In genomic region chr7:68911754-68912153, GRCh38 we compare ENCODE assay signal across 31 cellular contexts.
"Had no signal": no experiment of that assay in that cellular context is flagged by ENCODE, and none has a peak within 500 bp of the region (broad histone marks: within the 10 kb centered on the region; RNA-seq: fewer than 3 reads in every experiment).

No MANE protein-coding gene starts in this region.

- H3K36me3 ChIP-seq: brain microvascular endothelial cell, breast epithelium had no signal

- H3K27ac ChIP-seq: body of pancreas, brain microvascular endothelial cell, breast epithelium, VCaP had no signal

- H3K9me3 ChIP-seq: body of pancreas had no signal

- FAIRE-seq: astrocyte, TTC549 had no signal

- H3K4me3 ChIP-seq: body of pancreas, breast epithelium had no signal

- ATAC-seq: activated CD4-positive, alpha-beta T cell treated with anti-CD3 and anti-CD28 coated beads for 36 hours; activated CD4-positive, CD25-positive, alpha-beta regulatory T cell treated with anti-CD3 and anti-CD28 coated beads, Interleukin-2, amount 50 U/mL, for 24 hours; activated CD8-positive, alpha-beta memory T cell treated with anti-CD3 and anti-CD28 coated beads, Interleukin-2, amount 10 ng/mL, durations not matched to agents 7 days and 5 days; activated CD8-positive, alpha-beta T cell treated with anti-CD3 and anti-CD28 coated beads, Interleukin-2, amount 10 ng/mL, durations not matched to agents 7 days and 5 days; activated naive CD8-positive, alpha-beta T cell treated with anti-CD3 and anti-CD28 coated beads, Interleukin-2, amount 50 U/mL, for 24 hours; body of pancreas had no signal

- H3K27me3 ChIP-seq: body of pancreas, brain microvascular endothelial cell, breast epithelium had no signal

- H3K4me1 ChIP-seq: body of pancreas, breast epithelium had no signal

- DNase-seq: activated CD4-positive, alpha-beta memory T cell treated with anti-CD3 and anti-CD28 coated beads, Interleukin-2, amount 10 ng/mL, durations not matched to agents 7 days and 5 days; activated CD4-positive, alpha-beta T cell treated with anti-CD3 and anti-CD28 coated beads for 1 hour; activated CD4-positive, alpha-beta T cell treated with anti-CD3 and anti-CD28 coated beads for 36 hours; activated CD4-positive, alpha-beta T cell treated with anti-CD3 and anti-CD28 coated beads for 48 hours; activated CD4-positive, alpha-beta T cell treated with anti-CD3 and anti-CD28 coated beads, Interleukin-2, amount 10 ng/mL, durations not matched to agents 7 days and 5 days; activated CD4-positive, alpha-beta T cell treated with anti-CD3 and anti-CD28 coated beads, Interleukin-2, amount 50 U/mL, for 48 hours; activated CD4-positive, CD25-positive, alpha-beta regulatory T cell; activated CD8-positive, alpha-beta memory T cell treated with anti-CD3 and anti-CD28 coated beads for 24 hours; activated CD8-positive, alpha-beta memory T cell treated with anti-CD3 and anti-CD28 coated beads, Interleukin-2, amount 10 ng/mL, durations not matched to agents 7 days and 5 days; activated CD8-positive, alpha-beta memory T cell treated with anti-CD3 and anti-CD28 coated beads, Interleukin-2, amount 50 U/mL, for 48 hours; activated CD8-positive, alpha-beta T cell treated with anti-CD3 and anti-CD28 coated beads, Interleukin-2, amount 10 ng/mL, durations not matched to agents 7 days and 5 days; activated effector memory CD4-positive, alpha-beta T cell treated with Interleukin-2 at 50 U/mL for 16 hours; activated gamma-delta T cell; activated naive CD4-positive, alpha-beta T cell treated with anti-CD3 and anti-CD28 coated beads, Interleukin-2, amount 10 ng/mL, durations not matched to agents 7 days and 5 days; activated naive CD4-positive, alpha-beta T cell treated with Interleukin-2 at 50 U/mL for 16 hours; activated naive CD8-positive, alpha-beta T cell treated with anti-CD3 and anti-CD28 coated beads, Interleukin-2, amount 10 ng/mL, durations not matched to agents 7 days and 5 days; activated naive CD8-positive, alpha-beta T cell treated with anti-CD3 and anti-CD28 coated beads, Interleukin-2, amount 50 U/mL, for 24 hours; activated T-cell treated with anti-CD3 and anti-CD28 coated beads, Interleukin-2, amount 50 U/mL, for 24 hours; activated T-cell treated with anti-CD3 and anti-CD28 coated beads, Interleukin-2, amount 50 U/mL, for 48 hours; aorta; body of pancreas; brain microvascular endothelial cell; central memory CD4-positive, alpha-beta T cell; T-helper 1 cell; T-helper 2 cell; T-helper 9 cell had no signal
